Comparison of ENCODE assay signal across 25 cellular contexts in the genomic region with DNA sequence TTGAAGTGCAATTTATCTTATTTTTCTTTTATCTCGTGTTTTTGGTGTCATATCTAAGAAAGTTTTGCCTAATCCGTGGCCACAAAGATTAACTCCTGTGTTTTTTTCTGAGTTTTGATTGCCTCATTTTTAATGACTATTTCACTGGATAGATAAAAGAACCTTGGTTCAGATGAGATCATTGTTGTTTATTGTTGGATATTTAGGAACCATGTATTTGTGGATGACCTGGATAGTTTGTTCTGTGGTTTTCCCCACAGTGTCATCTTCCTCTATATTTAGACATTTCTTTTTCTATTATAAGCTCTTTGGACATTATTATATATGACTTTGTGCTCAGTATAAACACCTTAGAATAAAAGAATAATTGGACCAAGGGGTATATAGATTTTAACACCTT. TPM values are rescaled to one million over a fixed set of nuclear protein-coding genes. Genes with fewer than 3 reads are reported as not detected.
DNase-seq lines count a peak whose midpoint lies in the region; ATAC-seq, FAIRE-seq and TF ChIP-seq lines count a peak whose summit lies in the region.
"Had no signal": no experiment of that assay in that cellular context is flagged by ENCODE, and none has a peak within 500 bp of the region (broad histone marks: within the 10 kb centered on the region; RNA-seq: fewer than 3 reads in every experiment).

No MANE protein-coding gene starts in this region.

- in situ Hi-C loops in HepG2 (cut with HindIII; ENCODE audit: extremely low pct_ligation_motif_present, low pct_unique_long_range_greater_than_20kb), result no loop called here

- BruUV-seq in HepG2 (replicated peaks; lab: Mats Ljungman, UMichigan), result no TSS peak

- no peak for ATAC-seq in HepG2
- ATAC-seq: gastroesophageal sphincter had no signal

- WGBS in liver, result 38% methylated on average over 2 of the region's 2 CpGs
- 97% methylated on average over 2 of the region's 2 CpGs for WGBS in HepG2 (ENCODE audit: low lambda C conversion rate)
- WGBS in mesenchymal stem cell, result 90% methylated on average over 2 of the region's 2 CpGs

- H2AK5ac ChIP-seq in mesenchymal stem cell (ENCODE audit: low read length, severe bottlenecking), result no peak overlapping the region

- H3K79me1 ChIP-seq in mesenchymal stem cell (replicated peaks; ENCODE audit: low read length, poor library complexity, severe bottlenecking), result peaks cover 2% of the 10 kb centered on the region

- no peak overlapping the region for H4K91ac ChIP-seq in mesenchymal stem cell (ENCODE audit: low read length)

- no peak overlapping the region for H2BK15ac ChIP-seq in mesenchymal stem cell (ENCODE audit: low read depth, poor library complexity, severe bottlenecking)

- H3K4ac ChIP-seq in mesenchymal stem cell (ENCODE audit: low read depth in 1 of 2, low read length in 2 of 2), result no peak overlapping the region

- H2AFZ ChIP-seq in HepG2 (ENCODE audit: low read length), result no peak overlapping the region
- H2AFZ ChIP-seq in mesenchymal stem cell (ENCODE audit: low read depth, low read length), result no peak overlapping the region

- CTCF ChIA-PET in HepG2 (lab: Yijun Ruan, JAX; ENCODE audit: low intra/inter-chr PET ratio, low total read pairs), result no interaction called here

- no peak overlapping the region for H3K4me3 ChIP-seq in liver (ENCODE audit: low read depth in 1 of 3, low read length in 3 of 3)
- no peak overlapping the region for H3K4me3 ChIP-seq in HepG2 (replicated peaks in 1 of 3; ENCODE audit: insufficient read depth in 1 of 3, low read depth in 2 of 3, low read length in 3 of 3)
- no peak overlapping the region for H3K4me3 ChIP-seq in mesenchymal stem cell (ENCODE audit: insufficient read depth in 1 of 2, low read depth in 1 of 2, low read length in 2 of 2)
- H3K4me3 ChIP-seq: esophagus muscularis mucosa, gastroesophageal sphincter, left lung, mucosa of descending colon, skin epidermis had no signal

- no peaks in the 10 kb centered on the region for H3K9me3 ChIP-seq in liver (ENCODE audit: control insufficient read depth in 4 of 4, low read length in 3 of 4)
- H3K9me3 ChIP-seq in HepG2 (ENCODE audit: low read length), result no peaks in the 10 kb centered on the region
- H3K9me3 ChIP-seq in mesenchymal stem cell (ENCODE audit: control insufficient read depth, low read length), result no peaks in the 10 kb centered on the region
- H3K9me3 ChIP-seq: esophagus muscularis mucosa, gastroesophageal sphincter, left lung, mucosa of descending colon had no signal

- TF ChIP-seq EP300 in HepG2 (IDR thresholded peaks at IDR 0.05; ENCODE audit: low read depth in 2 of 2, low read length in 2 of 2), result no peak
- no peak for TF ChIP-seq EP300 in HepG2 (CRISPR knock-in tag; IDR thresholded peaks at IDR 0.05; ENCODE audit: borderline replicate concordance)

- POLR2A ChIA-PET in HepG2 (lab: Yijun Ruan, JAX), result no interaction called here

- no peak overlapping the region for H3K18ac ChIP-seq in mesenchymal stem cell (ENCODE audit: low read depth in 1 of 2, low read length in 2 of 2)

- H3K27ac ChIP-seq in liver (ENCODE audit: low read depth in 1 of 2, low read length in 2 of 2), result peak overlapping the region; percentile 12 to 18
- no peak overlapping the region for H3K27ac ChIP-seq in HepG2 (ENCODE audit: extremely low read length, insufficient read depth, low read length)
- H3K27ac ChIP-seq in VCaP, result peak overlapping the region; percentile 7; the same call in 1 of the 2 replicates
- H3K27ac ChIP-seq in mesenchymal stem cell (ENCODE audit: low read length, poor library complexity, severe bottlenecking), result no peak overlapping the region
- H3K27ac ChIP-seq: esophagus muscularis mucosa, gastroesophageal sphincter, left lung, skin epidermis had no signal

- H3K36me3 ChIP-seq in liver (ENCODE audit: control insufficient read depth in 4 of 4, insufficient read depth in 3 of 4, low read depth in 1 of 4, low read length in 3 of 4) (no peaks in the 10 kb centered on the region), HepG2 (replicated peaks in 1 of 2; ENCODE audit: control insufficient read depth in 1 of 2, insufficient read depth in 2 of 2, low read length in 2 of 2) (no peaks in the 10 kb centered on the region; a peak in 1 of 5 replicates), mesenchymal stem cell (ENCODE audit: control insufficient read depth in 1 of 2, insufficient read depth in 2 of 2, low read depth in 1 of 2, low read length in 2 of 2) (no peaks in the 10 kb centered on the region)
- H3K36me3 ChIP-seq: esophagus muscularis mucosa, gastroesophageal sphincter, left lung had no signal

- peaks cover 94% of the 10 kb centered on the region for H3K79me2 ChIP-seq in HepG2 (ENCODE audit: insufficient read depth, low read length)

- TF ChIP-seq RAD21 in liver (IDR thresholded peaks at IDR 0.05) (no peak), HepG2 (CRISPR knock-in tag; IDR thresholded peaks at IDR 0.05) (no peak)

- no peak overlapping the region for H2BK5ac ChIP-seq in mesenchymal stem cell (ENCODE audit: low read depth, low read length, poor library complexity, severe bottlenecking)

- intact Hi-C loops in HepG2 (cut with micrococcal nuclease; ENCODE audit: unreplicated experiment), result no loop called here

- no peak overlapping the region for H2BK120ac ChIP-seq in mesenchymal stem cell (ENCODE audit: low read depth, low read length)

- FAIRE-seq in HepG2 (lab: Jason Lieb, UNC), result no peak
- FAIRE-seq: D721Med had no signal

- no peaks in the 10 kb centered on the region for H3K27me3 ChIP-seq in liver (ENCODE audit: control insufficient read depth in 4 of 4, insufficient read depth in 4 of 4, low read length in 3 of 4)
- no peaks in the 10 kb centered on the region for H3K27me3 ChIP-seq in HepG2 (ENCODE audit: control insufficient read depth in 1 of 2, insufficient read depth in 2 of 2, low read length in 2 of 2)
- no peaks in the 10 kb centered on the region for H3K27me3 ChIP-seq in mesenchymal stem cell (ENCODE audit: control insufficient read depth in 1 of 2, insufficient read depth in 1 of 2, low read length in 2 of 2)
- H3K27me3 ChIP-seq: esophagus muscularis mucosa, gastroesophageal sphincter, left lung had no signal

- no peak overlapping the region for H3K4me2 ChIP-seq in HepG2 (ENCODE audit: low read depth, low read length)
- no peak overlapping the region for H3K4me2 ChIP-seq in mesenchymal stem cell (ENCODE audit: low read length, poor library complexity, severe bottlenecking)

- no peak overlapping the region for H2BK12ac ChIP-seq in mesenchymal stem cell (ENCODE audit: low read length in 2 of 2)

- H3K9ac ChIP-seq in liver (ENCODE audit: low read depth in 1 of 2, low read length in 2 of 2) (no peak overlapping the region), HepG2 (ENCODE audit: insufficient read depth, low read depth, low read length) (no peak overlapping the region), mesenchymal stem cell (ENCODE audit: low read length) (no peak overlapping the region)

- no peak overlapping the region for H3K14ac ChIP-seq in mesenchymal stem cell (ENCODE audit: low read length in 2 of 2)

- no peak overlapping the region for H3K23ac ChIP-seq in mesenchymal stem cell (ENCODE audit: low read length in 2 of 2)

- H4K20me1 ChIP-seq in HepG2 (ENCODE audit: insufficient read depth, low read length), result peaks cover 72% of the 10 kb centered on the region

- DNase-seq in HepG2 (ENCODE audit: low spot score) (no peak), mesenchymal stem cell (peak; percentile 46), NCI-H2171 (lab: John Stamatoyannopoulos, UW) (no peak), NCI-H345 treated with DMSO at 0.1 percent for 48 hours (lab: John Stamatoyannopoulos, UW; ENCODE audit: unreplicated experiment) (no peak), NCI-H446 treated with DMSO at 0.1 percent for 48 hours (lab: John Stamatoyannopoulos, UW) (no peak)
- DNase-seq in activated CD4-positive, alpha-beta T cell treated with anti-CD3 and anti-CD28 coated beads, Interleukin-2, amount 50 U/mL, for 48 hours, result no peak
- DNase-seq: activated CD4-positive, alpha-beta T cell treated with anti-CD3 and anti-CD28 coated beads, Interleukin-2, amount 10 ng/mL, durations not matched to agents 7 days and 5 days; activated CD8-positive, alpha-beta memory T cell treated with anti-CD3 and anti-CD28 coated beads, Interleukin-2, amount 50 U/mL, for 4 hours; AML-193; EL; GOT3; KBM-7; left lung; NCI-H1694; NCI-H2171 treated with DMSO at 0.1 percent for 48 hours; NCI-H774; T-helper 9 cell; trophoblast cell had no signal

- TF ChIP-seq CTCF in liver (IDR thresholded peaks at IDR 0.05; ENCODE audit: low read depth, low read length, missing input control) (no peak), HepG2 (CRISPR knock-in tag; IDR thresholded peaks at IDR 0.05) (no peak), VCaP (conservative IDR thresholded peaks at IDR 0.05) (no peak)

- H3K4me1 ChIP-seq in liver (ENCODE audit: control insufficient read depth in 4 of 4, insufficient read depth in 4 of 4, low read length in 3 of 4), result peaks cover 9 to 18% (median 13%) of the 10 kb centered on the region in 4 donors
- peaks cover 28% of the 10 kb centered on the region for H3K4me1 ChIP-seq in HepG2 (ENCODE audit: insufficient read depth, low read length)
- H3K4me1 ChIP-seq in mesenchymal stem cell (ENCODE audit: control insufficient read depth, insufficient read depth, low read depth, low read length), result peaks cover 12% of the 10 kb centered on the region

- no peak for TF ChIP-seq POLR2A in HepG2 (IDR thresholded peaks at IDR 0.05; ENCODE audit: insufficient read depth in 1 of 2, low read depth in 2 of 2, low read length in 2 of 2)

- H4K8ac ChIP-seq in mesenchymal stem cell (ENCODE audit: low read length), result no peak overlapping the region

RNA-seq across cellular contexts. Expression of a gene that starts 37.2 kb away (rescaled TPM):
- total RNA-seq in liver, result 100 to 1,000 TPM in 1 of 2 donors, 10 to 100 TPM in 1; 84.6 to 101 TPM
- polyA plus RNA-seq in liver, result 10 to 100 TPM; 12.3 to 31.5 TPM
- 83.4 and 116 TPM in 2 replicates for total RNA-seq in HepG2 (2016; rRNA removed; fragmentation: Illumina TruSeq; extraction: Trizol)
- 49.8 and 56.0 TPM in 2 replicates for total RNA-seq in HepG2 (2016; cell fraction: cytosol; rRNA removed; fragmentation: Illumina TruSeq; extraction: Trizol; ENCODE audit: low read depth)
- 85.1 and 111 TPM in 2 replicates for total RNA-seq in HepG2 (2016; cell fraction: insoluble cytoplasmic fraction; rRNA removed; fragmentation: Illumina TruSeq; extraction: Trizol)
- total RNA-seq in HepG2 (2016; cell fraction: membrane; rRNA removed; fragmentation: Illumina TruSeq; extraction: Trizol), result 37.5 and 46.3 TPM in 2 replicates
- 111 and 115 TPM in 2 replicates for total RNA-seq in HepG2 (2016; cell fraction: nucleus; rRNA removed; fragmentation: Illumina TruSeq; extraction: Trizol)
- 30.9 and 41.2 TPM in 2 replicates for polyA plus RNA-seq in HepG2 (2011; rRNA removed)
- polyA plus RNA-seq in HepG2 (2011; cell fraction: cytosol; rRNA removed), result 18.1 and 20.9 TPM in 2 replicates
- polyA plus RNA-seq in HepG2 (2011; cell fraction: nucleus; rRNA removed), result 63.6 and 74.5 TPM in 2 replicates
- polyA plus RNA-seq in HepG2 (2012), result 32.1 and 33.2 TPM in 2 replicates
- 1.3 and 1.9 TPM in 2 replicates for polyA plus RNA-seq in HepG2 (2016; cell fraction: cytosol; fragmentation: Illumina TruSeq; extraction: Trizol; ENCODE audit: low read depth)
- polyA plus RNA-seq in HepG2 (2016; cell fraction: insoluble cytoplasmic fraction; fragmentation: Illumina TruSeq; extraction: Trizol; ENCODE audit: low read depth), result 58.4 and 61.6 TPM in 2 replicates
- polyA plus RNA-seq in HepG2 (2016; cell fraction: membrane; fragmentation: Illumina TruSeq; extraction: Trizol; ENCODE audit: low read depth), result 5.5 and 6.1 TPM in 2 replicates
- 79.2 and 84.2 TPM in 2 replicates for polyA plus RNA-seq in HepG2 (2016; cell fraction: nucleus; fragmentation: Illumina TruSeq; extraction: Trizol; ENCODE audit: insufficient read depth, low read depth)
- polyA minus RNA-seq in HepG2 (2011; rRNA and poly(A)+ RNA removed; ENCODE audit: low replicate concordance), result 80.8 and 126 TPM in 2 replicates
- polyA minus RNA-seq in HepG2 (2011; cell fraction: cytosol; rRNA and poly(A)+ RNA removed), result 50.9 and 56.9 TPM in 2 replicates
- 188 and 194 TPM in 2 replicates for polyA minus RNA-seq in HepG2 (2011; cell fraction: nucleus; rRNA and poly(A)+ RNA removed)
- 39.3 TPM for polyA plus RNA-seq in mesenchymal stem cell (2013, experiment 1 of 2)
- polyA plus RNA-seq in mesenchymal stem cell (2013, experiment 2 of 2), result 39.5 TPM

Comparison
In these comparisons a context has a peak if more than half of its experiments do, and no peak if none do; other contexts are left out.
1. H3K27ac ChIP-seq: peak in liver (2 of 2) and VCaP (single experiment); none in HepG2 (single experiment) and mesenchymal stem cell (single experiment).